8 cellular contexts compared by ENCODE assay signal in the genomic region with DNA sequence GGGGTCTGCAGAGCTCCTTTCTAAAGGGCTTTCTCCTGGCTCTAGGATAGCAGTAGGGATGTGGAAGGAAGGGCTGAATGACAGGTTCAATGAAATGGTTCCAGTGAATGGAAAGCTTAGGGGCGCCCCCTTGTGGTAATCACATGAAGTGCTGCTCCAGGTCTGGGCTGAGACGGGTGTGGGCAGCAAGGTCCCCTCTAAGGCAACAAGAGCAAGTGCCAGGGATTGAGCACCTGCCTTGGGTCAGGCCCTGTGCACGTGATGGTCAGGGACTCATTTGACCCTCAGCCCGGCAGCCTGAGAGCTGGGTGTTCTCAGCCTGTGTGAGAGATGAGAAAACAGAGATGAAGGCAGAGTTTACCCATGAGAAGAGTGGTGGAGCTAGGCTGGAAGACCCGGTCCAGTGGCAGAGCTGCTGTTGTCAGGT. TPM values are rescaled to one million over a fixed set of nuclear protein-coding genes. Genes with fewer than 3 reads are reported as not detected.
DNase-seq lines count a peak whose midpoint lies in the region; ATAC-seq, FAIRE-seq and TF ChIP-seq lines count a peak whose summit lies in the region.

No MANE protein-coding gene starts in this region.

- H3K4me1 ChIP-seq in HepG2 (ENCODE audit: insufficient read depth, low read length) = peaks cover 69% of the 10 kb centered on the region

- H3K4me3 Mint-ChIP-seq in activated CD4-positive, alpha-beta T cell treated with anti-CD3 and anti-CD28 coated beads, Interleukin-2, amount 10 ng/mL, durations not matched to agents 24 days and 14 days = no peak overlapping the region

- no peak overlapping the region for H3K9ac ChIP-seq in HepG2 (ENCODE audit: insufficient read depth, low read depth, low read length)

- H3K27me3 ChIP-seq in HepG2 (ENCODE audit: control insufficient read depth in 1 of 2, insufficient read depth in 2 of 2, low read length in 2 of 2) = peaks cover 0 to 1% of the 10 kb centered on the region in 2 experiments; a peak in 2 of 5 replicates

- H3K4me3 ChIP-seq in choroid plexus epithelial cell (ENCODE audit: low read depth, low read length) (no peak overlapping the region), HepG2 (replicated peaks in 1 of 3; ENCODE audit: insufficient read depth in 1 of 3, low read depth in 2 of 3, low read length in 3 of 3) (no peak overlapping the region)

- peak; percentile 49 for TF ChIP-seq RAD21 in HepG2 (CRISPR knock-in tag; IDR thresholded peaks at IDR 0.05)

- intact Hi-C loops in activated CD4-positive, alpha-beta T cell treated with anti-CD3 and anti-CD28 coated beads, Interleukin-2, amount 10 ng/mL, durations not matched to agents 24 days and 14 days (cut with micrococcal nuclease) = loop anchor here (1.0 kb wide), 1 partner anchor 86 kb away; no protein-coding TSS in a partner anchor
- intact Hi-C loops in HepG2 (cut with micrococcal nuclease; ENCODE audit: unreplicated experiment) = loop anchor here (1.0 kb wide), 1 partner anchor 86 kb away; no protein-coding TSS in a partner anchor

- no peak overlapping the region for H3K4me2 ChIP-seq in HepG2 (ENCODE audit: low read depth, low read length)

- in situ Hi-C loops in HepG2 (cut with HindIII; ENCODE audit: extremely low pct_ligation_motif_present, low pct_unique_long_range_greater_than_20kb) = no loop called here

- no peaks in the 10 kb centered on the region for H3K36me3 ChIP-seq in HepG2 (replicated peaks in 1 of 2; ENCODE audit: control insufficient read depth in 1 of 2, insufficient read depth in 2 of 2, low read length in 2 of 2)

- CTCF ChIA-PET in HepG2 (lab: Yijun Ruan, JAX; ENCODE audit: low intra/inter-chr PET ratio, low total read pairs) = interaction anchor here (0.8 to 3.3 kb wide), 4 partner anchors 26 to 191 kb away, joined by 3 to 8 read pairs (median 5); no protein-coding TSS in a partner anchor

- no peaks in the 10 kb centered on the region for H4K20me1 ChIP-seq in HepG2 (ENCODE audit: insufficient read depth, low read length)

- WGBS in HepG2 (ENCODE audit: low lambda C conversion rate) = 2% methylated on average over 5 of the region's 5 CpGs

- peaks cover 4% of the 10 kb centered on the region for H3K36me3 Mint-ChIP-seq in activated CD4-positive, alpha-beta T cell treated with anti-CD3 and anti-CD28 coated beads, Interleukin-2, amount 10 ng/mL, durations not matched to agents 24 days and 14 days (ENCODE audit: low read depth)

- peaks cover 4% of the 10 kb centered on the region for H3K9me3 Mint-ChIP-seq in activated CD4-positive, alpha-beta T cell treated with anti-CD3 and anti-CD28 coated beads, Interleukin-2, amount 10 ng/mL, durations not matched to agents 24 days and 14 days

- H3K79me2 ChIP-seq in HepG2 (ENCODE audit: insufficient read depth, low read length) = no peaks in the 10 kb centered on the region

- peak; percentile 14 for DNase-seq in NCI-H2171 treated with DMSO at 0.1 percent for 48 hours (lab: John Stamatoyannopoulos, UW)
- DNase-seq in NCI-H2171 (lab: John Stamatoyannopoulos, UW) = no peak
- DNase-seq in NCI-H446 (lab: John Stamatoyannopoulos, UW) = peak; percentile 7 to 28
- DNase-seq in activated CD4-positive, alpha-beta T cell treated with anti-CD3 and anti-CD28 coated beads, Interleukin-2, amount 10 ng/mL, durations not matched to agents 24 days and 14 days = peak; percentile 93
- DNase-seq in choroid plexus epithelial cell (ENCODE audit: low read depth) = peak; percentile 65
- peak; percentile 50 for DNase-seq in HepG2 (ENCODE audit: low spot score)
- DNase-seq in stimulated activated CD4-positive, alpha-beta T cell treated with anti-CD3 and anti-CD28 coated beads, TNF-alpha, amount 100 ng/mL, for 48 hours (ENCODE audit: low read depth in 3 of 3) = peak; percentile 58 to 76 (median 71)
- no peak for DNase-seq in mesenteric fat pad (ENCODE audit: low spot score)

- no peak for TF ChIP-seq POLR2A in HepG2 (IDR thresholded peaks at IDR 0.05; ENCODE audit: insufficient read depth in 1 of 2, low read depth in 2 of 2, low read length in 2 of 2)

- no TSS peak for BruUV-seq in HepG2 (replicated peaks; lab: Mats Ljungman, UMichigan)

- peak; percentile 61 for ATAC-seq in HepG2

- POLR2A ChIA-PET in HepG2 (lab: Yijun Ruan, JAX) = no interaction called here

- TF ChIP-seq EP300 in HepG2 (IDR thresholded peaks at IDR 0.05; ENCODE audit: low read depth in 2 of 2, low read length in 2 of 2) (no peak), HepG2 (CRISPR knock-in tag; IDR thresholded peaks at IDR 0.05; ENCODE audit: borderline replicate concordance) (no peak)

- no peaks in the 10 kb centered on the region for H3K27me3 Mint-ChIP-seq in activated CD4-positive, alpha-beta T cell treated with anti-CD3 and anti-CD28 coated beads, Interleukin-2, amount 10 ng/mL, durations not matched to agents 24 days and 14 days

- no peaks in the 10 kb centered on the region for H3K9me3 ChIP-seq in HepG2 (ENCODE audit: low read length)

- H3K4me1 Mint-ChIP-seq in activated CD4-positive, alpha-beta T cell treated with anti-CD3 and anti-CD28 coated beads, Interleukin-2, amount 10 ng/mL, durations not matched to agents 24 days and 14 days = peaks cover 61% of the 10 kb centered on the region

- TF ChIP-seq CTCF in choroid plexus epithelial cell (conservative IDR thresholded peaks at IDR 0.05; ENCODE audit: low read depth, low read length) (peak; percentile 90), HepG2 (CRISPR knock-in tag; IDR thresholded peaks at IDR 0.05) (peak; percentile 86)

- H3K27ac ChIP-seq in HepG2 (ENCODE audit: extremely low read length, insufficient read depth, low read length) = no peak overlapping the region

- peak; percentile 36 for FAIRE-seq in HepG2 (lab: Jason Lieb, UNC)

- H2AFZ ChIP-seq in HepG2 (ENCODE audit: low read length) = no peak overlapping the region

- H3K27ac Mint-ChIP-seq in activated CD4-positive, alpha-beta T cell treated with anti-CD3 and anti-CD28 coated beads, Interleukin-2, amount 10 ng/mL, durations not matched to agents 24 days and 14 days = peak overlapping the region; percentile 63

TF ChIP-seq in HepG2, 621 proteins besides CTCF, POLR2A, EP300 and RAD21 (continues in another document):
- TF ChIP-seq ZNF343 (CRISPR knock-in tag; IDR thresholded peaks at IDR 0.05) (no peak), MBD4 (IDR thresholded peaks at IDR 0.05; ENCODE audit: borderline replicate concordance, low read length) (no peak), CBFB (CRISPR knock-in tag; IDR thresholded peaks at IDR 0.05) (no peak)

RNA-seq across cellular contexts. Expression of gene CX3CR1, which starts 12.1 kb away (rescaled TPM):
- total RNA-seq in activated CD4-positive, alpha-beta T cell treated with anti-CD3 and anti-CD28 coated beads, Interleukin-2, amount 10 ng/mL, durations not matched to agents 24 days and 14 days = 0.19 and 0.21 TPM in 2 replicates
- total RNA-seq in HepG2 (2016; rRNA removed; fragmentation: Illumina TruSeq; extraction: Trizol) (not detected in 2 replicates), mesenteric fat pad (0.42 TPM)
- not detected in 2 replicates for total RNA-seq in HepG2 (2016; cell fraction: cytosol; rRNA removed; fragmentation: Illumina TruSeq; extraction: Trizol; ENCODE audit: low read depth)
- not detected in 2 replicates for total RNA-seq in HepG2 (2016; cell fraction: insoluble cytoplasmic fraction; rRNA removed; fragmentation: Illumina TruSeq; extraction: Trizol)
- total RNA-seq in HepG2 (2016; cell fraction: membrane; rRNA removed; fragmentation: Illumina TruSeq; extraction: Trizol) = not detected in 2 replicates
- total RNA-seq in HepG2 (2016; cell fraction: nucleus; rRNA removed; fragmentation: Illumina TruSeq; extraction: Trizol) = not detected in 2 replicates
- polyA plus RNA-seq in HepG2 (2011; rRNA removed) = not detected in 2 replicates
- polyA plus RNA-seq in HepG2 (2011; cell fraction: cytosol; rRNA removed) = 0.01 TPM in 1 of 2 replicates, not detected in the other
- polyA plus RNA-seq in HepG2 (2011; cell fraction: nucleus; rRNA removed) = not detected in 2 replicates
- not detected in 2 replicates for polyA plus RNA-seq in HepG2 (2012)
- not detected in 2 replicates for polyA plus RNA-seq in HepG2 (2016; cell fraction: cytosol; fragmentation: Illumina TruSeq; extraction: Trizol; ENCODE audit: low read depth)
- polyA plus RNA-seq in HepG2 (2016; cell fraction: insoluble cytoplasmic fraction; fragmentation: Illumina TruSeq; extraction: Trizol; ENCODE audit: low read depth) = not detected in 2 replicates
- polyA plus RNA-seq in HepG2 (2016; cell fraction: membrane; fragmentation: Illumina TruSeq; extraction: Trizol; ENCODE audit: low read depth) = not detected in 2 replicates
- polyA plus RNA-seq in HepG2 (2016; cell fraction: nucleus; fragmentation: Illumina TruSeq; extraction: Trizol; ENCODE audit: insufficient read depth, low read depth) = not detected in 2 replicates
- polyA minus RNA-seq in HepG2 (2011; rRNA and poly(A)+ RNA removed; ENCODE audit: low replicate concordance) = 0.14 TPM in 1 of 2 replicates, not detected in the other
- polyA minus RNA-seq in HepG2 (2011; cell fraction: cytosol; rRNA and poly(A)+ RNA removed) = not detected in 2 replicates
- not detected in 2 replicates for polyA minus RNA-seq in HepG2 (2011; cell fraction: nucleus; rRNA and poly(A)+ RNA removed)

RNA-seq across cellular contexts. Expression of gene CCR8, which starts 37.6 kb away (rescaled TPM):
- 5.7 and 7.5 TPM in 2 replicates for total RNA-seq in activated CD4-positive, alpha-beta T cell treated with anti-CD3 and anti-CD28 coated beads, Interleukin-2, amount 10 ng/mL, durations not matched to agents 24 days and 14 days
- total RNA-seq in HepG2 (2016; rRNA removed; fragmentation: Illumina TruSeq; extraction: Trizol) (not detected in 2 replicates), mesenteric fat pad (not detected)
- not detected in 2 replicates for total RNA-seq in HepG2 (2016; cell fraction: cytosol; rRNA removed; fragmentation: Illumina TruSeq; extraction: Trizol; ENCODE audit: low read depth)
- total RNA-seq in HepG2 (2016; cell fraction: insoluble cytoplasmic fraction; rRNA removed; fragmentation: Illumina TruSeq; extraction: Trizol) = not detected in 2 replicates
- not detected in 2 replicates for total RNA-seq in HepG2 (2016; cell fraction: membrane; rRNA removed; fragmentation: Illumina TruSeq; extraction: Trizol)
- total RNA-seq in HepG2 (2016; cell fraction: nucleus; rRNA removed; fragmentation: Illumina TruSeq; extraction: Trizol) = not detected in 2 replicates
- polyA plus RNA-seq in HepG2 (2011; rRNA removed) = not detected in 2 replicates
- polyA plus RNA-seq in HepG2 (2011; cell fraction: cytosol; rRNA removed) = not detected in 2 replicates
- not detected in 2 replicates for polyA plus RNA-seq in HepG2 (2011; cell fraction: nucleus; rRNA removed)
- polyA plus RNA-seq in HepG2 (2012) = not detected in 2 replicates
- polyA plus RNA-seq in HepG2 (2016; cell fraction: cytosol; fragmentation: Illumina TruSeq; extraction: Trizol; ENCODE audit: low read depth) = not detected in 2 replicates
- not detected in 2 replicates for polyA plus RNA-seq in HepG2 (2016; cell fraction: insoluble cytoplasmic fraction; fragmentation: Illumina TruSeq; extraction: Trizol; ENCODE audit: low read depth)
- polyA plus RNA-seq in HepG2 (2016; cell fraction: membrane; fragmentation: Illumina TruSeq; extraction: Trizol; ENCODE audit: low read depth) = not detected in 2 replicates
- not detected in 2 replicates for polyA plus RNA-seq in HepG2 (2016; cell fraction: nucleus; fragmentation: Illumina TruSeq; extraction: Trizol; ENCODE audit: insufficient read depth, low read depth)
- polyA minus RNA-seq in HepG2 (2011; rRNA and poly(A)+ RNA removed; ENCODE audit: low replicate concordance) = not detected in 2 replicates
- not detected in 2 replicates for polyA minus RNA-seq in HepG2 (2011; cell fraction: cytosol; rRNA and poly(A)+ RNA removed)
- polyA minus RNA-seq in HepG2 (2011; cell fraction: nucleus; rRNA and poly(A)+ RNA removed) = not detected in 2 replicates

Comparison
In these comparisons a context has a peak if more than half of its experiments do, and no peak if none do; other contexts are left out.
1. DNase-seq: peak in NCI-H2171 treated with DMSO at 0.1 percent for 48 hours (single experiment), NCI-H446 (2 of 2), activated CD4-positive, alpha-beta T cell treated with anti-CD3 and anti-CD28 coated beads, Interleukin-2, amount 10 ng/mL, durations not matched to agents 24 days and 14 days (single experiment), choroid plexus epithelial cell (single experiment), HepG2 (single experiment) and stimulated activated CD4-positive, alpha-beta T cell treated with anti-CD3 and anti-CD28 coated beads, TNF-alpha, amount 100 ng/mL, for 48 hours (3 of 3); none in NCI-H2171 (single experiment) and mesenteric fat pad (single experiment).